ENCODE assay signal across 28 cellular contexts in the genomic region with DNA sequence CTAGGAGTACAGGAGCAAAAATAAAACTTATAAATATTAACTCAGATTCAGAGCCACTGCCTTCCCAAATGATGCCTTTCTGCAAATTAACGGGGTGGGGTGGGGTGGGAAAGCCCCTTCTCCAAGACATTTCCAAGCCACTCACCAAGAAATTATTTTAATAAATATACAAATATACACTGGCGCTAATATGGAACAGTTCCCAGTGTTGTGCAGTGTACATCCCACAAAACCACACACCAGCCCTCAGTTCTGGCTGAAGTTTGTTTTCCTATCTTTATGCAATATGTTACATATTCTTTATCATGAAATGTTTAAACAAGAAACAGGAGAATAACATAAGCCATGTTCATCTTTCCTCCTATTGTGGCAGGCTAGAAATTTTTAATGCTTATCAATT.
"Had no signal": no experiment of that assay in that cellular context is flagged by ENCODE, and none has a peak within 500 bp of the region (broad histone marks: within the 10 kb centered on the region; RNA-seq: fewer than 3 reads in every experiment).

No MANE protein-coding gene starts in this region.

- H3K27ac ChIP-seq: ascending aorta, breast epithelium, SJCRH30, SK-N-MC had no signal

- H3K4me1 ChIP-seq: ascending aorta, breast epithelium had no signal

- DNase-seq: activated CD4-positive, alpha-beta T cell treated with anti-CD3 and anti-CD28 coated beads, Interleukin-2, amount 10 ng/mL, durations not matched to agents 24 days and 14 days; activated CD4-positive, alpha-beta T cell treated with anti-CD3 and anti-CD28 coated beads, Interleukin-2, amount 50 U/mL, for 4 hours; activated CD8-positive, alpha-beta T cell treated with anti-CD3 and anti-CD28 coated beads for 36 hours; activated effector memory CD4-positive, alpha-beta T cell treated with anti-CD3 and anti-CD28 coated beads, Interleukin-2, amount 50 U/mL, for 16 hours; activated naive CD4-positive, alpha-beta T cell; activated naive CD4-positive, alpha-beta T cell treated with anti-CD3 and anti-CD28 coated beads, Interleukin-2, amount 50 U/mL, for 16 hours; activated naive CD8-positive, alpha-beta T cell treated with anti-CD3 and anti-CD28 coated beads for 36 hours; activated T-cell treated with anti-CD3 and anti-CD28 coated beads, Interleukin-2, amount 50 U/mL, for 1 hour; activated T-cell treated with anti-CD3 and anti-CD28 coated beads, Interleukin-2, amount 50 U/mL, for 72 hours; cerebellar nuclear complex; Kasumi-1; KG1; MM.1S; MV-4-11; NCI-H1092; NCI-H1417; NCI-H187 treated with DMSO at 0.1 percent for 48 hours; NCI-H2081; NCI-H2171 treated with DMSO at 0.1 percent for 48 hours; NCI-H226; NCI-H446 treated with DMSO at 0.1 percent for 48 hours; NCI-H524; NCI-H69; SHP77; SJCRH30 had no signal

- H3K9me3 ChIP-seq: ascending aorta, breast epithelium, SJCRH30 had no signal

- H3K36me3 ChIP-seq: ascending aorta, breast epithelium, SJCRH30 had no signal

- H3K4me3 ChIP-seq: ascending aorta, breast epithelium, SJCRH30, SK-N-MC had no signal

- H3K27me3 ChIP-seq: ascending aorta, breast epithelium, SJCRH30 had no signal
